In the genomic region with DNA sequence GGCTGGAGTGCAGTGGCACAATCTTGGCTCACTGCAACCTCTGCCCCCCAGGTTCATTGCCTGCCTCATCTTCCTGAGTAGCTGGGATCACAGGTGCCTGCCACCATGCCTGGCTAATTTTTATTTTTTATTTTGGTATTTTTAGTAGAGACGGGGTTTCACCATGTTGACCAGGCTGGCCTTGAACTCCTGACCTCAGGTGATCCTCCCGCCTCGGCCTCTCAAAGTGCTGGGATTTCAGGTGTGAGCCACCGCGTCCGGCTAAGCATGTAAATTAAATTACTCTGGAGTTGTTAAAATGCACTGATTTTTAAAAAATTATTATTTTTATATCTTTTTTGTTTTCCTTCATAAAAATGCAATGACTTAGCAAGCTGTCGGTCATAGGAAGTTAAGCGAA, we compare ENCODE assay signal across 8 cellular contexts. TPM values are rescaled to one million over a fixed set of nuclear protein-coding genes. Genes with fewer than 3 reads are reported as not detected.
DNase-seq lines count a peak whose midpoint lies in the region; ATAC-seq and TF ChIP-seq lines count a peak whose summit lies in the region.
"Not testable (repeated sequence)": the region's sequence is repeated elsewhere in the genome, so short reads cannot be mapped to it uniquely, and the experiment has no call there.

No MANE protein-coding gene starts in this region.

- not testable (repeated sequence) for H4K20me1 ChIP-seq in IMR-90 (ENCODE audit: insufficient read depth, low read length)

- not testable (repeated sequence) for TF ChIP-seq POLR2A in IMR-90 (IDR thresholded peaks at IDR 0.05; ENCODE audit: low read depth, low read length)

- H3K4me1 ChIP-seq in IMR-90 (ENCODE audit: control insufficient read depth, insufficient read depth, low read length) (peaks cover 11% of the 10 kb centered on the region), lower lobe of right lung (peaks cover 32% of the 10 kb centered on the region)
- H3K4me1 ChIP-seq in esophagus (ENCODE audit: control insufficient read depth in 2 of 2, insufficient read depth in 2 of 2, low read length in 1 of 2): not testable (repeated sequence)

- H4K8ac ChIP-seq in IMR-90 (ENCODE audit: low read depth in 2 of 2, low read length in 2 of 2): peak overlapping the region; percentile 0 to 70; a peak in 3 of 4 replicates

- H4K5ac ChIP-seq in IMR-90 (ENCODE audit: low read depth, low read length): not testable (repeated sequence)

- peak overlapping the region; percentile 4; the same call in 1 of the 2 replicates for H3K14ac ChIP-seq in IMR-90 (replicated peaks; ENCODE audit: low read depth, low read length)

- H2AK9ac ChIP-seq in IMR-90 (replicated peaks; ENCODE audit: low read depth, low read length, poor library complexity): not testable (repeated sequence)

- not testable (repeated sequence) for H3K4me3 Mint-ChIP-seq in CD4-positive, alpha-beta T cell; T-helper 1 cell treated with Interleukin-12 subunit alpha and Interleukin-12 subunit beta and Interleukin-4 antibody, amounts not matched to agents 30 μg/mL and 1 μg/mL, for 36 hours; progenitor cell of endocrine pancreas (ENCODE audit: low read depth)
- H3K4me3 Mint-ChIP-seq in activated naive CD8-positive, alpha-beta T cell treated with anti-CD3 and anti-CD28 coated beads, Interleukin-2, amount 10 ng/mL, durations not matched to agents 7 days and 5 days: peak overlapping the region; percentile 61

- not testable (repeated sequence) for H3K9ac ChIP-seq in IMR-90 (ENCODE audit: low read depth, low read length)

- H3K36me3 Mint-ChIP-seq in CD4-positive, alpha-beta T cell (ENCODE audit: low read depth); T-helper 1 cell treated with Interleukin-12 subunit alpha and Interleukin-12 subunit beta and Interleukin-4 antibody, amounts not matched to agents 30 μg/mL and 1 μg/mL, for 36 hours (ENCODE audit: low read depth); activated naive CD8-positive, alpha-beta T cell treated with anti-CD3 and anti-CD28 coated beads, Interleukin-2, amount 10 ng/mL, durations not matched to agents 7 days and 5 days; progenitor cell of endocrine pancreas (ENCODE audit: insufficient read depth): not testable (repeated sequence)

- in situ Hi-C loops in IMR-90 (cut with MboI; ENCODE audit: low sequenced_read_pairs): not testable (repeated sequence)

- peak overlapping the region; percentile 93 for H2AFZ ChIP-seq in IMR-90 (replicated peaks; ENCODE audit: low read length, poor library complexity)

- H2BK120ac ChIP-seq in IMR-90 (ENCODE audit: low read depth, low read length): peak overlapping the region; percentile 12

- CTCF ChIA-PET in CD4-positive, alpha-beta T cell (lab: Charles Lee): interaction anchor here (0.8 to 1.1 kb wide), 2 partner anchors 93 to 114 kb away, joined by 4 to 5 read pairs; no protein-coding TSS in a partner anchor
- CTCF ChIA-PET in IMR-90 (lab: Yijun Ruan, JAX): not testable (repeated sequence)

- dilution Hi-C loops in IMR-90 (cut with HindIII; ENCODE audit: low sequenced_read_pairs, unreplicated experiment): not testable (repeated sequence)

- H3K79me1 ChIP-seq in IMR-90 (ENCODE audit: low read depth in 1 of 2, low read length in 2 of 2): not testable (repeated sequence)

- not testable (repeated sequence) for ATAC-seq in CD4-positive, alpha-beta T cell (ENCODE audit: poor library complexity); IMR-90 (ENCODE audit: low read depth); activated naive CD8-positive, alpha-beta T cell treated with anti-CD3 and anti-CD28 coated beads, Interleukin-2, amount 10 ng/mL, durations not matched to agents 7 days and 5 days (ENCODE audit: low read depth); lower lobe of right lung

- H3K56ac ChIP-seq in IMR-90 (ENCODE audit: extremely low read depth, insufficient read depth, low read length): 0 out of 2 replicates have a peak overlapping the region, but pooled peaks have one; percentile 5

- not testable (repeated sequence) for BruUV-seq in IMR-90 (replicated peaks; lab: Mats Ljungman, UMichigan)

- H2BK20ac ChIP-seq in IMR-90 (ENCODE audit: low read depth, low read length): not testable (repeated sequence)

- H3K27me3 ChIP-seq in CD4-positive, alpha-beta T cell (ENCODE audit: control insufficient read depth, insufficient read depth, low read length); IMR-90 (ENCODE audit: control insufficient read depth, insufficient read depth, low read length); esophagus (ENCODE audit: control insufficient read depth in 1 of 2, insufficient read depth in 2 of 2, low read length in 2 of 2); lower lobe of right lung (ENCODE audit: low read depth): not testable (repeated sequence)

- H3K27ac ChIP-seq in 22Rv1 (peak overlapping the region; percentile 91), esophagus (ENCODE audit: low read depth in 2 of 2, low read length in 1 of 2) (peak overlapping the region; percentile 53 to 86), lower lobe of right lung (peak overlapping the region; percentile 44)
- H3K27ac ChIP-seq in CD4-positive, alpha-beta T cell (ENCODE audit: low read depth, low read length); IMR-90 (ENCODE audit: insufficient read depth, low read length): not testable (repeated sequence)

- H2BK5ac ChIP-seq in IMR-90 (ENCODE audit: low read depth, low read length, poor library complexity, severe bottlenecking): peak overlapping the region; percentile 76

- peak overlapping the region; percentile 80 for H3K27ac Mint-ChIP-seq in CD4-positive, alpha-beta T cell
- peak overlapping the region; percentile 89 for H3K27ac Mint-ChIP-seq in T-helper 1 cell treated with Interleukin-12 subunit alpha and Interleukin-12 subunit beta and Interleukin-4 antibody, amounts not matched to agents 30 μg/mL and 1 μg/mL, for 36 hours
- peak overlapping the region; percentile 85 for H3K27ac Mint-ChIP-seq in activated naive CD8-positive, alpha-beta T cell treated with anti-CD3 and anti-CD28 coated beads, Interleukin-2, amount 10 ng/mL, durations not matched to agents 7 days and 5 days
- H3K27ac Mint-ChIP-seq in progenitor cell of endocrine pancreas: peak overlapping the region; percentile 93

- 100% methylated on average over 1 of the region's 8 CpGs; no CpG with 5 or more reads in 1 of the 2 experiments for WGBS in IMR-90 (ENCODE audit: extremely low coverage in 2 of 2, insufficient read length in 1 of 2), 2 experiments
- 76 to 78% methylated on average over 8 of the region's 8 CpGs for WGBS in esophagus, 2 donors

- DNase-seq in CD4-positive, alpha-beta T cell; IMR-90; activated naive CD8-positive, alpha-beta T cell treated with anti-CD3 and anti-CD28 coated beads, Interleukin-2, amount 10 ng/mL, durations not matched to agents 7 days and 5 days; lower lobe of right lung; progenitor cell of endocrine pancreas (ENCODE audit: low spot score, unreplicated experiment): not testable (repeated sequence)

- POLR2A ChIA-PET in CD4-positive, alpha-beta T cell (lab: Charles Lee): interaction anchor here (1.0 to 1.2 kb wide), 2 partner anchors 30 to 31 kb away, joined by 5 to 7 read pairs; partner anchors contain the start of gene GADD45B
- POLR2A ChIA-PET in IMR-90 (lab: Charles Lee; ENCODE audit: unreplicated experiment): not testable (repeated sequence)
- POLR2A ChIA-PET in activated naive CD8-positive, alpha-beta T cell treated with anti-CD3 and anti-CD28 coated beads, Interleukin-2, amount 10 ng/mL, durations not matched to agents 7 days and 5 days (lab: Charles Lee): interaction anchor here (1.0 to 5.9 kb wide), 2 partner anchors 30 to 55 kb away, joined by 5 to 73 read pairs; partner anchors contain the start of gene GADD45B

- peak overlapping the region; percentile 36; the same call in 1 of the 2 replicates for H3K4me2 ChIP-seq in IMR-90 (ENCODE audit: low read depth, low read length)

- not testable (repeated sequence) for H2AK5ac ChIP-seq in IMR-90 (ENCODE audit: low read depth, low read length)

- not testable (repeated sequence) for H3K18ac ChIP-seq in IMR-90 (ENCODE audit: low read depth, low read length)

- H3K4me3 ChIP-seq in IMR-90 (ENCODE audit: insufficient read depth, low read depth, low read length); esophagus (ENCODE audit: low read depth in 1 of 2, low read length in 2 of 2); lower lobe of right lung: not testable (repeated sequence)

- H4K91ac ChIP-seq in IMR-90 (ENCODE audit: insufficient read depth, low read depth, low read length): not testable (repeated sequence)

- not testable (repeated sequence) for H3K23ac ChIP-seq in IMR-90 (ENCODE audit: low read depth, low read length)

- not testable (repeated sequence) for TF ChIP-seq CTCF in 22Rv1 (IDR thresholded peaks at IDR 0.05); CD4-positive, alpha-beta T cell (IDR thresholded peaks at IDR 0.05); IMR-90 (conservative IDR thresholded peaks at IDR 0.05; ENCODE audit: low read depth, low read length); lower lobe of right lung (IDR thresholded peaks at IDR 0.05); progenitor cell of endocrine pancreas (IDR thresholded peaks at IDR 0.05; ENCODE audit: unreplicated experiment)

- intact Hi-C loops in CD4-positive, alpha-beta T cell (cut with DNase I, micrococcal nuclease): loop anchor here (1.0 to 5.0 kb wide), 2 partner anchors 30 to 46 kb away; partner anchors contain the start of gene GADD45B (in 1 of the 2)
- intact Hi-C loops in IMR-90 (cut with micrococcal nuclease); lower lobe of right lung (cut with DNase I): not testable (repeated sequence)

- H3K27me3 Mint-ChIP-seq in CD4-positive, alpha-beta T cell; T-helper 1 cell treated with Interleukin-12 subunit alpha and Interleukin-12 subunit beta and Interleukin-4 antibody, amounts not matched to agents 30 μg/mL and 1 μg/mL, for 36 hours (ENCODE audit: low read depth); activated naive CD8-positive, alpha-beta T cell treated with anti-CD3 and anti-CD28 coated beads, Interleukin-2, amount 10 ng/mL, durations not matched to agents 7 days and 5 days; progenitor cell of endocrine pancreas: not testable (repeated sequence)

- H3K9me3 ChIP-seq in CD4-positive, alpha-beta T cell (ENCODE audit: control insufficient read depth, low read length); IMR-90 (ENCODE audit: control insufficient read depth, insufficient read depth, low read length); esophagus (ENCODE audit: control insufficient read depth in 2 of 2, insufficient read depth in 1 of 2, low read depth in 1 of 2, low read length in 1 of 2); lower lobe of right lung: not testable (repeated sequence)

- H2BK15ac ChIP-seq in IMR-90 (ENCODE audit: low read depth, low read length): not testable (repeated sequence)

- not testable (repeated sequence) for H3K36me3 ChIP-seq in IMR-90 (ENCODE audit: control insufficient read depth, insufficient read depth, low read length); esophagus (ENCODE audit: control insufficient read depth in 2 of 2, insufficient read depth in 2 of 2, low read length in 1 of 2); lower lobe of right lung

- peak overlapping the region; percentile 2; the same call in 1 of the 2 replicates for H3K4ac ChIP-seq in IMR-90 (ENCODE audit: low read depth, low read length)

- not testable (repeated sequence) for TF ChIP-seq RAD21 in IMR-90 (IDR thresholded peaks at IDR 0.05; ENCODE audit: low read length)

- H3K4me1 Mint-ChIP-seq in CD4-positive, alpha-beta T cell (ENCODE audit: low read depth): peaks cover 21% of the 10 kb centered on the region
- peaks cover 23% of the 10 kb centered on the region for H3K4me1 Mint-ChIP-seq in T-helper 1 cell treated with Interleukin-12 subunit alpha and Interleukin-12 subunit beta and Interleukin-4 antibody, amounts not matched to agents 30 μg/mL and 1 μg/mL, for 36 hours (ENCODE audit: low read depth)
- peaks cover 20% of the 10 kb centered on the region for H3K4me1 Mint-ChIP-seq in activated naive CD8-positive, alpha-beta T cell treated with anti-CD3 and anti-CD28 coated beads, Interleukin-2, amount 10 ng/mL, durations not matched to agents 7 days and 5 days
- peaks cover 15% of the 10 kb centered on the region for H3K4me1 Mint-ChIP-seq in progenitor cell of endocrine pancreas (ENCODE audit: low read depth)

- H3K9me1 ChIP-seq in IMR-90 (ENCODE audit: insufficient read depth, low read length): not testable (repeated sequence)

- not testable (repeated sequence) for H3K9me3 Mint-ChIP-seq in CD4-positive, alpha-beta T cell; T-helper 1 cell treated with Interleukin-12 subunit alpha and Interleukin-12 subunit beta and Interleukin-4 antibody, amounts not matched to agents 30 μg/mL and 1 μg/mL, for 36 hours; activated naive CD8-positive, alpha-beta T cell treated with anti-CD3 and anti-CD28 coated beads, Interleukin-2, amount 10 ng/mL, durations not matched to agents 7 days and 5 days; progenitor cell of endocrine pancreas (ENCODE audit: low read depth)

RNA-seq across cellular contexts. Expression of gene GADD45B, which starts 30.7 kb away (rescaled TPM):
- total RNA-seq in CD4-positive, alpha-beta T cell: 100 to 1,000 TPM; 284 to 285 TPM
- total RNA-seq in IMR-90 (2012; rRNA removed) (28.1 and 30.1 TPM in 2 replicates), lower lobe of right lung (89.9 TPM), progenitor cell of endocrine pancreas (4.9 and 5.1 TPM in 2 replicates)
- polyA plus RNA-seq in IMR-90 (2012; rRNA removed) (84.0 and 106 TPM in 2 replicates), esophagus (10 to 100 TPM; 37.6 to 62.6 TPM)
- polyA plus RNA-seq in IMR-90 (2012; cell fraction: cytosol; rRNA removed): 70.3 and 87.0 TPM in 2 replicates
- 301 and 400 TPM in 2 replicates for polyA plus RNA-seq in IMR-90 (2012; cell fraction: nucleus; rRNA removed; ENCODE audit: low replicate concordance)
- total RNA-seq in activated naive CD8-positive, alpha-beta T cell treated with anti-CD3 and anti-CD28 coated beads, Interleukin-2, amount 10 ng/mL, durations not matched to agents 7 days and 5 days: 10 to 100 TPM; 83.1 to 85.4 TPM

RNA-seq across cellular contexts. Expression of gene LMNB2, which starts 49.9 kb away (rescaled TPM):
- total RNA-seq in CD4-positive, alpha-beta T cell: 1 to 10 TPM; 9.7 to 10.0 TPM
- 104 and 108 TPM in 2 replicates for total RNA-seq in IMR-90 (2012; rRNA removed)
- polyA plus RNA-seq in IMR-90 (2012; rRNA removed): 106 and 117 TPM in 2 replicates
- polyA plus RNA-seq in IMR-90 (2012; cell fraction: cytosol; rRNA removed): 57.0 and 66.3 TPM in 2 replicates
- 88.6 and 109 TPM in 2 replicates for polyA plus RNA-seq in IMR-90 (2012; cell fraction: nucleus; rRNA removed; ENCODE audit: low replicate concordance)
- 10 to 100 TPM; 74.9 to 83.3 TPM for total RNA-seq in activated naive CD8-positive, alpha-beta T cell treated with anti-CD3 and anti-CD28 coated beads, Interleukin-2, amount 10 ng/mL, durations not matched to agents 7 days and 5 days
- 10 to 100 TPM; 23.2 to 32.3 TPM for polyA plus RNA-seq in esophagus
- 20.9 TPM for total RNA-seq in lower lobe of right lung
- 90.0 and 93.6 TPM in 2 replicates for total RNA-seq in progenitor cell of endocrine pancreas
